ENCODE assay signal across 14 cellular contexts in the genomic region with DNA sequence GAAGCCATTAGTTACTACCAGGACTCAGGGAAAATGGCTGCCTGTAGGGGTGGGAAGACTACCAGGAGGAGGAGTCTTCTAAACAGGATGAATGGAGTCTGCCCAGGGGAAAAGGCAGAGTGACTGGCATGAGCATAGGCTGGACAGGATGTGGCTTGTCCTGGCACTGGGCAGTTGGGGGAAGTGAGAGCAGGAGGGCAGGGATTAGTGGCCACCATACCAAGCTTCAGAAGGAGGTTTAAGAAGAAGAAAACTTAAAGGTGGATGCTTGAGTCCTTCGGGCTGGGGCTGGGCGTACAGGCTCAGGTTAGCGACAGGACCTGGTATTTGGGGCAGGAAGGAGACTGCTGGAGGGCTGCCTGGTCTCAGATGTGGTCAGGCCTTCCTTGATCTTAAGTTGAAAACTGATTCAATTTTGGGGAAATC. TPM values are rescaled to one million over a fixed set of nuclear protein-coding genes. Genes with fewer than 3 reads are reported as not detected.
DNase-seq lines count a peak whose midpoint lies in the region; ATAC-seq and TF ChIP-seq lines count a peak whose summit lies in the region.
"Had no signal": no experiment of that assay in that cellular context is flagged by ENCODE, and none has a peak within 500 bp of the region (broad histone marks: within the 10 kb centered on the region; RNA-seq: fewer than 3 reads in every experiment).

No MANE protein-coding gene starts in this region.

- no peak for ATAC-seq in activated naive CD8-positive, alpha-beta T cell treated with anti-CD3 and anti-CD28 coated beads, Interleukin-2, amount 50 U/mL, for 24 hours
- ATAC-seq in stimulated activated naive CD8-positive, alpha-beta T cell treated with anti-CD3 and anti-CD28 coated beads, Interleukin-15, amount 100 ng/mL, for 72 hours: no peak
- no peak for ATAC-seq in GM19328 (IDR thresholded peaks at IDR 0.05; ENCODE audit: unreplicated experiment)
- ATAC-seq: gastroesophageal sphincter, left lung had no signal

- no peak for DNase-seq in activated naive CD8-positive, alpha-beta T cell treated with anti-CD3 and anti-CD28 coated beads for 36 hours
- DNase-seq in activated naive CD8-positive, alpha-beta T cell treated with anti-CD3 and anti-CD28 coated beads, Interleukin-2, amount 50 U/mL, for 24 hours: no peak
- DNase-seq in SW480 (ENCODE audit: low spot score) (peak; percentile 47), epithelial cell of esophagus (ENCODE audit: low read depth) (peak; percentile 13), activated gamma-delta T cell treated with Interleukin-2 at 50 U/mL for 16 hours (no peak)
- peak in 1 of 2 donors; percentile 18 for DNase-seq in stimulated activated naive CD8-positive, alpha-beta T cell treated with anti-CD3 and anti-CD28 coated beads, Interleukin-15, amount 100 ng/mL, for 72 hours
- DNase-seq in stimulated activated CD4-positive, alpha-beta T cell treated with anti-CD3 and anti-CD28 coated beads, Interleukin-4, amount 100 ng/mL, for 24 hours: no peak
- DNase-seq: HCEC 1CT, NCI-H510A had no signal

- H3K4me3 ChIP-seq in epithelial cell of esophagus (ENCODE audit: low read length): no peak overlapping the region
- H3K4me3 ChIP-seq: gastroesophageal sphincter, left lung, SJSA1 had no signal

- H3K36me3 Mint-ChIP-seq in activated naive CD8-positive, alpha-beta T cell treated with anti-CD3 and anti-CD28 coated beads for 36 hours: no peaks in the 10 kb centered on the region
- H3K36me3 Mint-ChIP-seq in activated naive CD8-positive, alpha-beta T cell treated with anti-CD3 and anti-CD28 coated beads, Interleukin-2, amount 50 U/mL, for 24 hours (ENCODE audit: low read depth): no peaks in the 10 kb centered on the region

- peaks cover 22% of the 10 kb centered on the region for H3K4me1 Mint-ChIP-seq in activated naive CD8-positive, alpha-beta T cell treated with anti-CD3 and anti-CD28 coated beads for 36 hours
- peaks cover 23% of the 10 kb centered on the region for H3K4me1 Mint-ChIP-seq in activated naive CD8-positive, alpha-beta T cell treated with anti-CD3 and anti-CD28 coated beads, Interleukin-2, amount 50 U/mL, for 24 hours
- H3K4me1 Mint-ChIP-seq in stimulated activated naive CD8-positive, alpha-beta T cell treated with anti-CD3 and anti-CD28 coated beads, Interleukin-15, amount 100 ng/mL, for 72 hours: peaks cover 38% of the 10 kb centered on the region

- peak overlapping the region; percentile 55 for H3K27ac Mint-ChIP-seq in activated naive CD8-positive, alpha-beta T cell treated with anti-CD3 and anti-CD28 coated beads for 36 hours
- no peak overlapping the region for H3K27ac Mint-ChIP-seq in activated naive CD8-positive, alpha-beta T cell treated with anti-CD3 and anti-CD28 coated beads, Interleukin-2, amount 50 U/mL, for 24 hours
- H3K27ac Mint-ChIP-seq in stimulated activated naive CD8-positive, alpha-beta T cell treated with anti-CD3 and anti-CD28 coated beads, Interleukin-15, amount 100 ng/mL, for 72 hours: peak overlapping the region in 1 of 2 donors; percentile 81

- no peaks in the 10 kb centered on the region for H3K9me3 Mint-ChIP-seq in activated naive CD8-positive, alpha-beta T cell treated with anti-CD3 and anti-CD28 coated beads for 36 hours
- no peaks in the 10 kb centered on the region for H3K9me3 Mint-ChIP-seq in activated naive CD8-positive, alpha-beta T cell treated with anti-CD3 and anti-CD28 coated beads, Interleukin-2, amount 50 U/mL, for 24 hours
- H3K9me3 Mint-ChIP-seq in stimulated activated naive CD8-positive, alpha-beta T cell treated with anti-CD3 and anti-CD28 coated beads, Interleukin-15, amount 100 ng/mL, for 72 hours: no peaks in the 10 kb centered on the region

- H3K4me3 Mint-ChIP-seq in activated naive CD8-positive, alpha-beta T cell treated with anti-CD3 and anti-CD28 coated beads for 36 hours: peak overlapping the region; percentile 57
- H3K4me3 Mint-ChIP-seq in activated naive CD8-positive, alpha-beta T cell treated with anti-CD3 and anti-CD28 coated beads, Interleukin-2, amount 50 U/mL, for 24 hours: no peak overlapping the region
- peak overlapping the region; percentile 30 to 63 for H3K4me3 Mint-ChIP-seq in stimulated activated naive CD8-positive, alpha-beta T cell treated with anti-CD3 and anti-CD28 coated beads, Interleukin-15, amount 100 ng/mL, for 72 hours
- H3K4me3 Mint-ChIP-seq: B cell had no signal

- no peaks in the 10 kb centered on the region for H3K27me3 Mint-ChIP-seq in activated naive CD8-positive, alpha-beta T cell treated with anti-CD3 and anti-CD28 coated beads for 36 hours
- H3K27me3 Mint-ChIP-seq in activated naive CD8-positive, alpha-beta T cell treated with anti-CD3 and anti-CD28 coated beads, Interleukin-2, amount 50 U/mL, for 24 hours: no peaks in the 10 kb centered on the region
- H3K27me3 Mint-ChIP-seq in stimulated activated naive CD8-positive, alpha-beta T cell treated with anti-CD3 and anti-CD28 coated beads, Interleukin-15, amount 100 ng/mL, for 72 hours: no peaks in the 10 kb centered on the region
- H3K27me3 Mint-ChIP-seq: B cell had no signal

- no peak for TF ChIP-seq CTCF in epithelial cell of esophagus (IDR thresholded peaks at IDR 0.05; ENCODE audit: insufficient read depth, low read depth, low read length, missing control alignments)

RNA-seq across cellular contexts. Expression of gene NSD1, which starts 5.0 kb away (rescaled TPM):
- total RNA-seq in activated naive CD8-positive, alpha-beta T cell treated with anti-CD3 and anti-CD28 coated beads for 36 hours: 10 to 100 TPM; 64.0 to 66.4 TPM

RNA-seq across cellular contexts. Expression of gene FGFR4, which starts 41.8 kb away (rescaled TPM):
- 1 to 10 TPM; 1.4 to 1.5 TPM for total RNA-seq in activated naive CD8-positive, alpha-beta T cell treated with anti-CD3 and anti-CD28 coated beads for 36 hours

Comparison
In these comparisons a context has a peak if more than half of its experiments do, and no peak if none do; other contexts are left out.
1. DNase-seq: peak in SW480 (single experiment) and epithelial cell of esophagus (single experiment); none in activated naive CD8-positive, alpha-beta T cell treated with anti-CD3 and anti-CD28 coated beads for 36 hours (single experiment), activated naive CD8-positive, alpha-beta T cell treated with anti-CD3 and anti-CD28 coated beads, Interleukin-2, amount 50 U/mL, for 24 hours (single experiment), activated gamma-delta T cell treated with Interleukin-2 at 50 U/mL for 16 hours (single experiment) and stimulated activated CD4-positive, alpha-beta T cell treated with anti-CD3 and anti-CD28 coated beads, Interleukin-4, amount 100 ng/mL, for 24 hours (single experiment).